ENCODE assay signal across 16 cellular contexts in genomic region chr7:148211641-148212040, GRCh38.
DNase-seq lines count a peak whose midpoint lies in the region; TF ChIP-seq lines count a peak whose summit lies in the region.
"Had no signal": no experiment of that assay in that cellular context is flagged by ENCODE, and none has a peak within 500 bp of the region (broad histone marks: within the 10 kb centered on the region; RNA-seq: fewer than 3 reads in every experiment).

No MANE protein-coding gene starts in this region.

- dilution Hi-C loops in mammary epithelial cell (cut with HindIII; ENCODE audit: low sequenced_read_pairs): no loop called here

- H3K27ac Mint-ChIP-seq in MCF 10A (ENCODE audit: low read depth, unreplicated experiment) (no peak overlapping the region), mesothelial cell of epicardium (no peak overlapping the region)
- H3K27ac Mint-ChIP-seq: H9 had no signal

- no peak overlapping the region for H3K4me3 Mint-ChIP-seq in MCF 10A (ENCODE audit: unreplicated experiment)
- H3K4me3 Mint-ChIP-seq in mesothelial cell of epicardium: no peak overlapping the region
- H3K4me3 Mint-ChIP-seq: H9 had no signal

- CTCF ChIA-PET in MCF 10A (lab: Yijun Ruan, JAX): interaction anchor here (0.7 to 1.4 kb wide), 2 partner anchors 31 to 271 kb away, joined by 3 to 4 read pairs; no protein-coding TSS in a partner anchor
- CTCF ChIA-PET in mammary epithelial cell (lab: Charles Lee; ENCODE audit: low non-redundant PET): no interaction called here

- no peaks in the 10 kb centered on the region for H3K27me3 ChIP-seq in mammary epithelial cell (ENCODE audit: insufficient read depth, low read length)
- H3K27me3 ChIP-seq in BLaER1 treated with 17β-estradiol and CSF1 and Interleukin-3, amounts not matched to agents 10 nM and 100 nM: no peaks in the 10 kb centered on the region
- H3K27me3 ChIP-seq in adipocyte (replicated peaks; ENCODE audit: control insufficient read depth, insufficient read depth, low read length): no peaks in the 10 kb centered on the region
- H3K27me3 ChIP-seq in subcutaneous abdominal adipose tissue (ENCODE audit: control insufficient read depth in 5 of 5, insufficient read depth in 4 of 5, low read length in 5 of 5): no peaks in the 10 kb centered on the region

- intact Hi-C loops in MCF 10A (cut with micrococcal nuclease): no loop called here
- intact Hi-C loops in mammary epithelial cell (cut with micrococcal nuclease): no loop called here

- H3K4me1 ChIP-seq in mammary epithelial cell (ENCODE audit: insufficient read depth, low read length) (no peaks in the 10 kb centered on the region), adipocyte (ENCODE audit: control insufficient read depth, insufficient read depth, low read length) (peaks cover 15% of the 10 kb centered on the region), subcutaneous abdominal adipose tissue (ENCODE audit: control insufficient read depth in 5 of 5, insufficient read depth in 5 of 5, low read length in 5 of 5) (peaks cover 3 to 20% (median 14%) of the 10 kb centered on the region in 5 donors)
- peaks cover 0 to 21% (median 14%) of the 10 kb centered on the region in 10 experiments; a peak in 15 of 20 replicates for H3K4me1 ChIP-seq in BLaER1 treated with 17β-estradiol and CSF1 and Interleukin-3, amounts not matched to agents 10 nM and 100 nM
- H3K4me1 ChIP-seq: SJCRH30 had no signal

- H2AFZ ChIP-seq in mammary epithelial cell (ENCODE audit: low read depth, low read length): no peak overlapping the region
- H2AFZ ChIP-seq: PC-9 had no signal

- H3K4me3 ChIP-seq in mammary epithelial cell (replicated peaks in 1 of 3; ENCODE audit: insufficient read depth in 1 of 3, low read depth in 2 of 3, low read length in 3 of 3) (no peak overlapping the region), adipocyte (ENCODE audit: low read length) (peak overlapping the region; percentile 39), subcutaneous abdominal adipose tissue (ENCODE audit: low read depth in 1 of 5, low read length in 5 of 5) (peak overlapping the region in 3 of 5 donors; percentile 15 to 34 (median 29))
- no peak overlapping the region for H3K4me3 ChIP-seq in BLaER1 treated with 17β-estradiol and CSF1 and Interleukin-3, amounts not matched to agents 10 nM and 100 nM
- H3K4me3 ChIP-seq: PC-9, SJCRH30 had no signal

- no peaks in the 10 kb centered on the region for H3K36me3 ChIP-seq in mammary epithelial cell (ENCODE audit: insufficient read depth, low read length)
- no peaks in the 10 kb centered on the region for H3K36me3 ChIP-seq in BLaER1 treated with 17β-estradiol and CSF1 and Interleukin-3, amounts not matched to agents 10 nM and 100 nM
- H3K36me3 ChIP-seq in adipocyte (ENCODE audit: control insufficient read depth, insufficient read depth, low read length, severe bottlenecking): no peaks in the 10 kb centered on the region
- H3K36me3 ChIP-seq in subcutaneous abdominal adipose tissue (ENCODE audit: control insufficient read depth in 5 of 5, insufficient read depth in 5 of 5, low read length in 5 of 5): no peaks in the 10 kb centered on the region
- H3K36me3 ChIP-seq: SJCRH30 had no signal

- H3K4me2 ChIP-seq in mammary epithelial cell (ENCODE audit: insufficient read depth, low read depth, low read length): no peak overlapping the region
- peak overlapping the region in 8 of 11 experiments; percentile 20 to 50 (median 40); a peak in 15 of 22 replicates for H3K4me2 ChIP-seq in BLaER1 treated with 17β-estradiol and CSF1 and Interleukin-3, amounts not matched to agents 10 nM and 100 nM
- H3K4me2 ChIP-seq: PC-9 had no signal

- in situ Hi-C loops in mammary epithelial cell (cut with MboI; ENCODE audit: low sequenced_read_pairs in 2 of 2): no loop called here

- H3K9me3 ChIP-seq in mammary epithelial cell (replicated peaks; ENCODE audit: insufficient read depth, low read length) (peaks cover under 1% of the 10 kb centered on the region), adipocyte (ENCODE audit: control insufficient read depth, low read length) (no peaks in the 10 kb centered on the region), subcutaneous abdominal adipose tissue (ENCODE audit: control insufficient read depth in 5 of 5, low read length in 5 of 5) (no peaks in the 10 kb centered on the region)
- peaks cover under 1 to 9% (median 5%) of the 10 kb centered on the region in 11 experiments; a peak in 18 of 22 replicates for H3K9me3 ChIP-seq in BLaER1 treated with 17β-estradiol and CSF1 and Interleukin-3, amounts not matched to agents 10 nM and 100 nM (replicated peaks in 1 of 11)
- H3K9me3 ChIP-seq: SJCRH30 had no signal

- BruUV-seq in MCF 10A (replicated peaks; lab: Mats Ljungman, UMichigan): no TSS peak
- no TSS peak for BruUV-seq in mammary epithelial cell (replicated peaks; lab: Mats Ljungman, UMichigan)

- no peaks in the 10 kb centered on the region for H3K36me3 Mint-ChIP-seq in MCF 10A (ENCODE audit: insufficient read depth, unreplicated experiment)
- no peaks in the 10 kb centered on the region for H3K36me3 Mint-ChIP-seq in mesothelial cell of epicardium

- DNase-seq in MCF 10A (ENCODE audit: unreplicated experiment): peak; percentile 4
- DNase-seq in mammary epithelial cell: no peak
- peak; percentile 22 for DNase-seq in adipocyte (ENCODE audit: low read depth)
- no peak for DNase-seq in mesothelial cell of epicardium (ENCODE audit: low spot score in 2 of 2, unreplicated experiment in 2 of 2)
- DNase-seq in DMS79 treated with DMSO at 0.1 percent for 48 hours (lab: John Stamatoyannopoulos, UW): no peak
- DNase-seq: AML-193, GDM1, H9, KBM-7, NCI-H1436 treated with DMSO at 0.1 percent for 48 hours, NCI-H2029, PC-9, SJCRH30 had no signal

- H4K20me1 ChIP-seq in mammary epithelial cell (ENCODE audit: insufficient read depth, low read length): no peaks in the 10 kb centered on the region
- H4K20me1 ChIP-seq in BLaER1 treated with 17β-estradiol and CSF1 and Interleukin-3, amounts not matched to agents 10 nM and 100 nM: no peaks in the 10 kb centered on the region

- no peaks in the 10 kb centered on the region for H3K4me1 Mint-ChIP-seq in MCF 10A (ENCODE audit: insufficient read depth, unreplicated experiment)
- peaks cover 4% of the 10 kb centered on the region for H3K4me1 Mint-ChIP-seq in mesothelial cell of epicardium
- H3K4me1 Mint-ChIP-seq: H9 had no signal

- 4% methylated on average over 2 of the region's 2 CpGs for WGBS in mammary epithelial cell (ENCODE audit: low coverage, missing lambda C conversion rate)

- TF ChIP-seq CTCF in MCF 10A (IDR thresholded peaks at IDR 0.05; ENCODE audit: unreplicated experiment) (no peak), mammary epithelial cell (conservative IDR thresholded peaks at IDR 0.05 in 1 of 2, IDR thresholded peaks at IDR 0.05 in 1 of 2; ENCODE audit: extremely low read depth in 1 of 2, insufficient read depth in 1 of 2, low read depth in 1 of 2, low read length in 2 of 2) (no peak), mesothelial cell of epicardium (IDR thresholded peaks at IDR 0.05; ENCODE audit: unreplicated experiment) (no peak)

- POLR2A ChIA-PET in MCF 10A (lab: Yijun Ruan, JAX): interaction anchor here (1.0 kb wide), 1 partner anchor 16 kb away, joined by 3 read pairs; no protein-coding TSS in a partner anchor

- H3K79me2 ChIP-seq in mammary epithelial cell (ENCODE audit: insufficient read depth, low read length): no peaks in the 10 kb centered on the region

- H3K9ac ChIP-seq in mammary epithelial cell (ENCODE audit: insufficient read depth, low read length) (no peak overlapping the region), adipocyte (ENCODE audit: low read length) (no peak overlapping the region), subcutaneous abdominal adipose tissue (ENCODE audit: low read length in 5 of 5) (peak overlapping the region in 1 of 5 donors; percentile 48)
- H3K9ac ChIP-seq in BLaER1 treated with 17β-estradiol and CSF1 and Interleukin-3, amounts not matched to agents 10 nM and 100 nM: no peak overlapping the region

- H3K27ac ChIP-seq in mammary epithelial cell (ENCODE audit: insufficient read depth, low read depth, low read length) (no peak overlapping the region), subcutaneous abdominal adipose tissue (ENCODE audit: low read depth, low read length) (peak overlapping the region; percentile 30)
- H3K27ac ChIP-seq in BLaER1 treated with 17β-estradiol and CSF1 and Interleukin-3, amounts not matched to agents 10 nM and 100 nM: peak overlapping the region in 1 of 11 experiments; percentile 5; a peak in 1 of 22 replicates
- H3K27ac ChIP-seq: PC-9, RWPE1, SJCRH30 had no signal

- H3K9me3 Mint-ChIP-seq in MCF 10A (ENCODE audit: unreplicated experiment) (no peaks in the 10 kb centered on the region), mesothelial cell of epicardium (peaks cover under 1% of the 10 kb centered on the region)

- peaks cover 96% of the 10 kb centered on the region for H3K27me3 Mint-ChIP-seq in MCF 10A (ENCODE audit: insufficient read depth, unreplicated experiment)
- H3K27me3 Mint-ChIP-seq in mesothelial cell of epicardium (ENCODE audit: low read depth): peaks cover 24% of the 10 kb centered on the region

Comparison
In these comparisons a context has a peak if more than half of its experiments do, and no peak if none do; other contexts are left out.
1. DNase-seq: peak in MCF 10A (single experiment) and adipocyte (single experiment); none in mammary epithelial cell (single experiment), mesothelial cell of epicardium (0 of 2) and DMS79 treated with DMSO at 0.1 percent for 48 hours (single experiment).
2. H3K4me3 ChIP-seq: peak in adipocyte (single experiment) and subcutaneous abdominal adipose tissue (3 of 5); none in mammary epithelial cell (0 of 3) and BLaER1 treated with 17β-estradiol and CSF1 and Interleukin-3, amounts not matched to agents 10 nM and 100 nM (0 of 10).